8 cellular contexts compared by ENCODE assay signal in the genomic region with DNA sequence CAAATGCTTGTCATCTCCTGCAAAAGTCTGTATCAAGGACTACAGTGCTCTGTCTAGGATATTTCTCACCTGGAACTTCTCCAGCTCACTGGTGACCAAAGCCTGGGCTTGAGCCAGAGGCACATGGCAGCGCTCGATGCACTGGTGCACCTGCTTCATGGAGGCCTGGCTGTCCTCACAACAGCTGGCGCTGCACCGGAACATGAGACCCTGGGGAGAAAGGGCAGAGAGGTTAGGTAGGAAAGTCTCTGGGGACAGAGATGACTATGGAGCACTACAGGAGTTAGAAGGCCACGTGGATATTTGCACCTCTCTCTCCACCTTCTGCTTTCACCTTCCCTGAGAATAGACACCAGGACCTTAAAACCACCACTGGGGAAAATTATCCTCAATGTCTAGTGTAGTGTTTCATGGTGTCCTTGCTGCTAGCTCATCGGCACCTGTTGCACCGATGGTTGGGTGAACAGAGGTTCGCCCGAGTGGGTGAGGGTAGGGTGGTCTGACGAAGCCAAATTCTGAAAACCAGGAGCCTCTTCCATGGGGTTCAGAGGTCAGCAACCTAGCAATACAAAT. TPM values are rescaled to one million over a fixed set of nuclear protein-coding genes. Genes with fewer than 3 reads are reported as not detected.
DNase-seq lines count a peak whose midpoint lies in the region; ATAC-seq and TF ChIP-seq lines count a peak whose summit lies in the region.

No MANE protein-coding gene starts in this region.

- H3K27me3 ChIP-seq in suprapubic skin, result no peaks in the 10 kb centered on the region

- peak overlapping the region; percentile 95 for H3K27ac Mint-ChIP-seq in activated CD8-positive, alpha-beta memory T cell treated with anti-CD3 and anti-CD28 coated beads, Interleukin-2, amount 10 ng/mL, durations not matched to agents 7 days and 5 days
- peak overlapping the region; percentile 91 for H3K27ac Mint-ChIP-seq in activated CD4-positive, alpha-beta memory T cell treated with anti-CD3 and anti-CD28 coated beads, Interleukin-2, amount 10 ng/mL, durations not matched to agents 7 days and 5 days

- peak overlapping the region; percentile 77 for H3K27ac ChIP-seq in suprapubic skin

- DNase-seq in activated CD8-positive, alpha-beta memory T cell treated with anti-CD3 and anti-CD28 coated beads, Interleukin-2, amount 10 ng/mL, durations not matched to agents 7 days and 5 days, result no peak
- no peak for DNase-seq in activated CD8-positive, alpha-beta memory T cell treated with anti-CD3 and anti-CD28 coated beads for 24 hours
- no peak for DNase-seq in activated CD4-positive, alpha-beta memory T cell treated with anti-CD3 and anti-CD28 coated beads, Interleukin-2, amount 10 ng/mL, durations not matched to agents 7 days and 5 days
- no peak for DNase-seq in suprapubic skin (ENCODE audit: low spot score in 2 of 2)
- DNase-seq in cerebellar nuclear complex (lab: John Stamatoyannopoulos, UW), result no peak
- no peak for DNase-seq in dermis blood vessel endothelial cell

- no peak for ATAC-seq in activated CD8-positive, alpha-beta memory T cell treated with anti-CD3 and anti-CD28 coated beads, Interleukin-2, amount 10 ng/mL, durations not matched to agents 7 days and 5 days
- no peak for ATAC-seq in HG02610 (IDR thresholded peaks at IDR 0.05; ENCODE audit: unreplicated experiment)

- peaks cover 42% of the 10 kb centered on the region for H3K4me1 Mint-ChIP-seq in activated CD8-positive, alpha-beta memory T cell treated with anti-CD3 and anti-CD28 coated beads, Interleukin-2, amount 10 ng/mL, durations not matched to agents 7 days and 5 days
- H3K4me1 Mint-ChIP-seq in activated CD4-positive, alpha-beta memory T cell treated with anti-CD3 and anti-CD28 coated beads, Interleukin-2, amount 10 ng/mL, durations not matched to agents 7 days and 5 days, result peaks cover 46% of the 10 kb centered on the region

- no peak for TF ChIP-seq CTCF in suprapubic skin (IDR thresholded peaks at IDR 0.05)

- H3K9me3 Mint-ChIP-seq in activated CD8-positive, alpha-beta memory T cell treated with anti-CD3 and anti-CD28 coated beads, Interleukin-2, amount 10 ng/mL, durations not matched to agents 7 days and 5 days (ENCODE audit: low read depth), result no peaks in the 10 kb centered on the region
- H3K9me3 Mint-ChIP-seq in activated CD4-positive, alpha-beta memory T cell treated with anti-CD3 and anti-CD28 coated beads, Interleukin-2, amount 10 ng/mL, durations not matched to agents 7 days and 5 days, result no peaks in the 10 kb centered on the region

- peaks cover 12% of the 10 kb centered on the region for H3K4me1 ChIP-seq in suprapubic skin

- TF ChIP-seq POLR2A in suprapubic skin (IDR thresholded peaks at IDR 0.05), result no peak

- peak overlapping the region; percentile 90 for H3K4me3 ChIP-seq in iPS-18c (ENCODE audit: insufficient read depth, low read depth, low read length)
- peak overlapping the region; percentile 69 for H3K4me3 ChIP-seq in suprapubic skin

- POLR2A ChIA-PET in activated CD4-positive, alpha-beta memory T cell treated with anti-CD3 and anti-CD28 coated beads, Interleukin-2, amount 10 ng/mL, durations not matched to agents 7 days and 5 days (lab: Charles Lee), result interaction anchor here (1.6 to 5.1 kb wide), 3 partner anchors 7 to 387 kb away, joined by 6 to 49 read pairs (median 19); partner anchors contain the start of genes C2orf42, MXD1 and SNRPG

- TF ChIP-seq EP300 in suprapubic skin (IDR thresholded peaks at IDR 0.05), result no peak

- H3K36me3 Mint-ChIP-seq in activated CD8-positive, alpha-beta memory T cell treated with anti-CD3 and anti-CD28 coated beads, Interleukin-2, amount 10 ng/mL, durations not matched to agents 7 days and 5 days, result peaks cover 29% of the 10 kb centered on the region
- H3K36me3 Mint-ChIP-seq in activated CD4-positive, alpha-beta memory T cell treated with anti-CD3 and anti-CD28 coated beads, Interleukin-2, amount 10 ng/mL, durations not matched to agents 7 days and 5 days (ENCODE audit: low read depth), result peaks cover 39% of the 10 kb centered on the region

- peaks cover 26% of the 10 kb centered on the region for H3K36me3 ChIP-seq in suprapubic skin

- H3K27me3 Mint-ChIP-seq in activated CD8-positive, alpha-beta memory T cell treated with anti-CD3 and anti-CD28 coated beads, Interleukin-2, amount 10 ng/mL, durations not matched to agents 7 days and 5 days, result no peaks in the 10 kb centered on the region
- peaks cover 2% of the 10 kb centered on the region for H3K27me3 Mint-ChIP-seq in activated CD4-positive, alpha-beta memory T cell treated with anti-CD3 and anti-CD28 coated beads, Interleukin-2, amount 10 ng/mL, durations not matched to agents 7 days and 5 days

- peak overlapping the region; percentile 86 for H3K4me3 Mint-ChIP-seq in activated CD8-positive, alpha-beta memory T cell treated with anti-CD3 and anti-CD28 coated beads, Interleukin-2, amount 10 ng/mL, durations not matched to agents 7 days and 5 days
- H3K4me3 Mint-ChIP-seq in activated CD4-positive, alpha-beta memory T cell treated with anti-CD3 and anti-CD28 coated beads, Interleukin-2, amount 10 ng/mL, durations not matched to agents 7 days and 5 days, result peak overlapping the region; percentile 93

- CTCF ChIA-PET in activated CD8-positive, alpha-beta memory T cell treated with anti-CD3 and anti-CD28 coated beads, Interleukin-2, amount 10 ng/mL, durations not matched to agents 7 days and 5 days (lab: Charles Lee), result interaction anchor here (1.1 to 4.8 kb wide), 11 partner anchors 7 to 576 kb away, joined by 3 to 36 read pairs (median 4); partner anchors contain the start of genes C2orf42 and SNRPG
- CTCF ChIA-PET in activated CD4-positive, alpha-beta memory T cell treated with anti-CD3 and anti-CD28 coated beads, Interleukin-2, amount 10 ng/mL, durations not matched to agents 7 days and 5 days (lab: Charles Lee), result interaction anchor here (0.5 to 5.5 kb wide), 10 partner anchors 7 to 1031 kb away, joined by 3 to 87 read pairs (median 4); partner anchors contain the start of genes PCYOX1, SNRPG and ZNF638

- WGBS in suprapubic skin, result 51% methylated on average over 10 of the region's 10 CpGs

- H3K9me3 ChIP-seq in iPS-18c (ENCODE audit: control insufficient read depth, insufficient read depth, low read length), result no peaks in the 10 kb centered on the region
- H3K9me3 ChIP-seq in suprapubic skin, result no peaks in the 10 kb centered on the region

RNA-seq across cellular contexts. Expression of gene FAM136A, which starts 1.0 kb away (rescaled TPM):
- 10 to 100 TPM; 39.7 to 50.2 TPM for total RNA-seq in activated CD8-positive, alpha-beta memory T cell treated with anti-CD3 and anti-CD28 coated beads, Interleukin-2, amount 10 ng/mL, durations not matched to agents 7 days and 5 days
- total RNA-seq in activated CD4-positive, alpha-beta memory T cell treated with anti-CD3 and anti-CD28 coated beads, Interleukin-2, amount 10 ng/mL, durations not matched to agents 7 days and 5 days, result 10 to 100 TPM; 34.1 to 37.4 TPM
- total RNA-seq in suprapubic skin, result 10 to 100 TPM; 20.8 to 30.9 (median 26.4) TPM
- total RNA-seq in dermis blood vessel endothelial cell, result 19.2 and 40.9 TPM in 2 replicates

RNA-seq across cellular contexts. Expression of gene SNRPG, which starts 7.3 kb away (rescaled TPM):
- total RNA-seq in activated CD8-positive, alpha-beta memory T cell treated with anti-CD3 and anti-CD28 coated beads, Interleukin-2, amount 10 ng/mL, durations not matched to agents 7 days and 5 days, result 100 to 1,000 TPM; 305 to 415 TPM
- 100 to 1,000 TPM; 300 to 315 TPM for total RNA-seq in activated CD4-positive, alpha-beta memory T cell treated with anti-CD3 and anti-CD28 coated beads, Interleukin-2, amount 10 ng/mL, durations not matched to agents 7 days and 5 days
- total RNA-seq in suprapubic skin (10 to 100 TPM; 47.3 to 63.1 (median 55.7) TPM), dermis blood vessel endothelial cell (162 and 266 TPM in 2 replicates)

RNA-seq across cellular contexts. Expression of gene PCYOX1, which starts 42.9 kb away (rescaled TPM):
- total RNA-seq in activated CD8-positive, alpha-beta memory T cell treated with anti-CD3 and anti-CD28 coated beads, Interleukin-2, amount 10 ng/mL, durations not matched to agents 7 days and 5 days, result 10 to 100 TPM in 1 of 2 experiments, 1 to 10 TPM in 1; 9.8 to 13.5 TPM
- 10 to 100 TPM; 14.7 to 16.5 TPM for total RNA-seq in activated CD4-positive, alpha-beta memory T cell treated with anti-CD3 and anti-CD28 coated beads, Interleukin-2, amount 10 ng/mL, durations not matched to agents 7 days and 5 days
- total RNA-seq in suprapubic skin, result 10 to 100 TPM; 34.4 to 57.2 (median 48.1) TPM
- 36.9 and 44.0 TPM in 2 replicates for total RNA-seq in dermis blood vessel endothelial cell

RNA-seq across cellular contexts. Expression of gene TIA1, which starts 52.4 kb away (rescaled TPM):
- 100 to 1,000 TPM; 131 to 151 TPM for total RNA-seq in activated CD8-positive, alpha-beta memory T cell treated with anti-CD3 and anti-CD28 coated beads, Interleukin-2, amount 10 ng/mL, durations not matched to agents 7 days and 5 days
- 100 to 1,000 TPM; 112 to 116 TPM for total RNA-seq in activated CD4-positive, alpha-beta memory T cell treated with anti-CD3 and anti-CD28 coated beads, Interleukin-2, amount 10 ng/mL, durations not matched to agents 7 days and 5 days
- 100 to 1,000 TPM in 1 of 4 donors, 10 to 100 TPM in 3; 31.2 to 115 (median 58.0) TPM for total RNA-seq in suprapubic skin
- 147 and 155 TPM in 2 replicates for total RNA-seq in dermis blood vessel endothelial cell
